In the genomic region with DNA sequence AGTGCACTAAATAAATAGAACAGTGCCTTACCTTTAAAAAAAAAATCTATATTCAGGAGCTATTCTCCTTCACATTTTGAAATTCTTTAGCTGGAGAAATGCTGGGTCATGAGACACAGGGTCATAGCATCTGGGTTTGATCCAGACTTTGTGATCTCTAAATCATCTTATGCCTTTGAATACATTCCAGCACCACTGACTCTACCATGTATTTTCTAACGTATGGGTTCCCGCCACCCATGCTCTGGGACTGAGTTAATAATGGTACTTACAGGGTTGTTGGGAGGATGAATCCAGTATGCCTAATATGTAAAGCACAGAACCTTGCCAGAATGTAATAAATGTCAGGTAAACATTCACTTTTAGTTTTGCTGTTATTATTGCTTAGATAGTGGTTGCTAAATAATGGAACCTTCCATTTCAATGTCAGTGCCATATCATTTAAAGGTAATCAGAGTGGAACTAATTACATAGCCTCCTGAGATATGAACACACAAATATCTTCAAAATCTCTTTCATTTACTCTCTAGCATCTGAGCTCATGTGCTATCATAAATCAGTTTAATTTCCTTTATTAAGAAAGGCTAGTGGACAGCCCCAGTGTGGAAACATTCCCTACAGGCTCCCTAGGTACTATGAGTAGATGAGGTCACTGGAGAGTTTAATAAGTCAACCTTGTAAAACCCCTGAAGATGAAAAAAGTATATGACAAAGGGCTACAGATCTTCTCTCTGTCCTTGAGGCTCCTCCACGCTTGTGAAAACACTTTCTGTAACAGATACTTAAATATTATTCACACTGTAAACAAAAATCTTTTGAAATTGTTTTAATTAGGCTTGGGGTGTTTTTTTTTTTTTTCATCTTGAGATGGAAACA, we compare ENCODE assay signal across 16 cellular contexts.
DNase-seq lines count a peak whose midpoint lies in the region; ATAC-seq, FAIRE-seq and TF ChIP-seq lines count a peak whose summit lies in the region.
"Had no signal": no experiment of that assay in that cellular context is flagged by ENCODE, and none has a peak within 500 bp of the region (broad histone marks: within the 10 kb centered on the region; RNA-seq: fewer than 3 reads in every experiment).

No MANE protein-coding gene starts in this region.

- POLR2A ChIA-PET in A549 (lab: Yijun Ruan, JAX): no interaction called here

- no peak for FAIRE-seq in A549 (lab: Jason Lieb, UNC)
- FAIRE-seq: D721Med had no signal

- no peak overlapping the region for H3K4me3 ChIP-seq in A549
- H3K4me3 ChIP-seq in astrocyte of the spinal cord (ENCODE audit: low read depth, low read length): no peak overlapping the region
- H3K4me3 ChIP-seq: GM23338, sigmoid colon had no signal

- peaks cover 33% of the 10 kb centered on the region for H3K4me1 ChIP-seq in A549

- in situ Hi-C loops in astrocyte of the spinal cord (cut with HindIII; ENCODE audit: low sequenced_read_pairs): no loop called here

- peak overlapping the region; percentile 26 to 52; a peak in 4 of 6 replicates for H3K27ac ChIP-seq in A549
- H3K27ac ChIP-seq: sigmoid colon had no signal

- TF ChIP-seq EP300 in A549 (IDR thresholded peaks at IDR 0.05): no peak

- WGBS in A549 (ENCODE audit: missing lambda C conversion rate): 74% methylated on average over 3 of the region's 3 CpGs

- no peak for TF ChIP-seq RAD21 in A549 (conservative IDR thresholded peaks at IDR 0.05 in 1 of 2, IDR thresholded peaks at IDR 0.05 in 1 of 2)

- no peaks in the 10 kb centered on the region for H3K9me3 ChIP-seq in A549
- H3K9me3 ChIP-seq: sigmoid colon had no signal

- TF ChIP-seq CTCF in A549 (IDR thresholded peaks at IDR 0.05) (no peak), astrocyte of the spinal cord (IDR thresholded peaks at IDR 0.05; ENCODE audit: low read depth, low read length) (no peak)

- peak in 1 of 2 experiments; percentile 10 for DNase-seq in A549 (ENCODE audit: low read depth in 1 of 2, low spot score in 1 of 2)
- DNase-seq in HT-29 (ENCODE audit: low spot score): peak; percentile 52
- DNase-seq in astrocyte of the spinal cord (ENCODE audit: low read depth, low spot score): peak; percentile 23
- DNase-seq in kidney tubule cell (ENCODE audit: low spot score): peak; percentile 40
- DNase-seq in activated CD4-positive, alpha-beta T cell treated with anti-CD3 and anti-CD28 coated beads, Interleukin-2, amount 50 U/mL, for 1 hour: no peak
- DNase-seq in RPMI8226: no peak
- DNase-seq: NCI-H1092; NCI-H524; nephron progenitor cell; sigmoid colon; stimulated activated naive CD4-positive, alpha-beta T cell treated with Interleukin-2 at 50 U/mL for 16 hours had no signal

- CTCF ChIA-PET in A549 (lab: Yijun Ruan, JAX): interaction anchor here (0.6 kb wide), 1 partner anchor 307 kb away, joined by 3 read pairs; no protein-coding TSS in a partner anchor

- H3K4me2 ChIP-seq in A549: peak overlapping the region; percentile 51
- H3K4me2 ChIP-seq: GM23338 had no signal

- no peak for TF ChIP-seq POLR2A in A549 (IDR thresholded peaks at IDR 0.05; ENCODE audit: low read length)

- ATAC-seq in A549 (no peak), HG02870 (IDR thresholded peaks at IDR 0.05; ENCODE audit: unreplicated experiment) (no peak), HG03159 (IDR thresholded peaks at IDR 0.05; ENCODE audit: unreplicated experiment) (no peak)
- ATAC-seq: GM23338, Panc1 had no signal

TF ChIP-seq in A549, 52 proteins besides CTCF, POLR2A, EP300 and RAD21:
- TF ChIP-seq CBX8 (IDR thresholded peaks at IDR 0.05): no peak
- TF ChIP-seq HEYL (CRISPR knock-in tag; IDR thresholded peaks at IDR 0.05): no peak
- no peak for TF ChIP-seq NFE2L2 (conservative IDR thresholded peaks at IDR 0.05; ENCODE audit: low read length)
- no peak for TF ChIP-seq HOXB5 (CRISPR knock-in tag; IDR thresholded peaks at IDR 0.05)
- TF ChIP-seq, protein P1, sequence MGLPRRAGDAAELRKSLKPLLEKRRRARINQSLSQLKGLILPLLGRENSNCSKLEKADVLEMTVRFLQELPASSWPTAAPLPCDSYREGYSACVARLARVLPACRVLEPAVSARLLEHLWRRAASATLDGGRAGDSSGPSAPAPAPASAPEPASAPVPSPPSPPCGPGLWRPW (IDR thresholded peaks at IDR 0.05): no peak
- TF ChIP-seq, protein P2, sequence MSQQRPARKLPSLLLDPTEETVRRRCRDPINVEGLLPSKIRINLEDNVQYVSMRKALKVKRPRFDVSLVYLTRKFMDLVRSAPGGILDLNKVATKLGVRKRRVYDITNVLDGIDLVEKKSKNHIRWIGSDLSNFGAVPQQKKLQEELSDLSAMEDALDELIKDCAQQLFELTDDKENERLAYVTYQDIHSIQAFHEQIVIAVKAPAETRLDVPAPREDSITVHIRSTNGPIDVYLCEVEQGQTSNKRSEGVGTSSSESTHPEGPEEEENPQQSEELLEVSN (IDR thresholded peaks at IDR 0.05; ENCODE audit: borderline replicate concordance, low read depth): no peak
- no peak for TF ChIP-seq POLR2AphosphoS2 (conservative IDR thresholded peaks at IDR 0.05; ENCODE audit: low read length)
- TF ChIP-seq RFX5 (IDR thresholded peaks at IDR 0.05): no peak
- TF ChIP-seq CEBPB (IDR thresholded peaks at IDR 0.05): no peak
- TF ChIP-seq RNF2 (IDR thresholded peaks at IDR 0.05; ENCODE audit: borderline replicate concordance, low read depth): no peak
- no peak for TF ChIP-seq BHLHE40 (IDR thresholded peaks at IDR 0.05; ENCODE audit: low read depth, low read length)
- TF ChIP-seq ZNF302 (CRISPR knock-in tag; IDR thresholded peaks at IDR 0.05): no peak
- TF ChIP-seq HDAC2 (IDR thresholded peaks at IDR 0.05): no peak
- no peak for TF ChIP-seq MAFK (IDR thresholded peaks at IDR 0.05; ENCODE audit: partially characterized antibody)
- TF ChIP-seq, protein P3, sequence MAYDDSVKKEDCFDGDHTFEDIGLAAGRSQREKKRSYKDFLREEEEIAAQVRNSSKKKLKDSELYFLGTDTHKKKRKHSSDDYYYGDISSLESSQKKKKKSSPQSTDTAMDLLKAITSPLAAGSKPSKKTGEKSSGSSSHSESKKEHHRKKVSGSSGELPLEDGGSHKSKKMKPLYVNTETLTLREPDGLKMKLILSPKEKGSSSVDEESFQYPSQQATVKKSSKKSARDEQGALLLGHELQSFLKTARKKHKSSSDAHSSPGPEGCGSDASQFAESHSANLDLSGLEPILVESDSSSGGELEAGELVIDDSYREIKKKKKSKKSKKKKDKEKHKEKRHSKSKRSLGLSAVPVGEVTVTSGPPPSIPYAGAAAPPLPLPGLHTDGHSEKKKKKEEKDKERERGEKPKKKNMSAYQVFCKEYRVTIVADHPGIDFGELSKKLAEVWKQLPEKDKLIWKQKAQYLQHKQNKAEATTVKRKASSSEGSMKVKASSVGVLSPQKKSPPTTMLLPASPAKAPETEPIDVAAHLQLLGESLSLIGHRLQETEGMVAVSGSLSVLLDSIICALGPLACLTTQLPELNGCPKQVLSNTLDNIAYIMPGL (CRISPR knock-in tag; IDR thresholded peaks at IDR 0.05; ENCODE audit: borderline replicate concordance): no peak
- TF ChIP-seq CHD2 (IDR thresholded peaks at IDR 0.05; ENCODE audit: low read length, partially characterized antibody): no peak
- no peak for TF ChIP-seq JUN (IDR thresholded peaks at IDR 0.05)

Comparison
In these comparisons a context has a peak if more than half of its experiments do, and no peak if none do; other contexts are left out.
1. DNase-seq: peak in HT-29 (single experiment), astrocyte of the spinal cord (single experiment) and kidney tubule cell (single experiment); none in activated CD4-positive, alpha-beta T cell treated with anti-CD3 and anti-CD28 coated beads, Interleukin-2, amount 50 U/mL, for 1 hour (single experiment) and RPMI8226 (single experiment).